ENCODE assay signal across 1 cellular context in the genomic region with DNA sequence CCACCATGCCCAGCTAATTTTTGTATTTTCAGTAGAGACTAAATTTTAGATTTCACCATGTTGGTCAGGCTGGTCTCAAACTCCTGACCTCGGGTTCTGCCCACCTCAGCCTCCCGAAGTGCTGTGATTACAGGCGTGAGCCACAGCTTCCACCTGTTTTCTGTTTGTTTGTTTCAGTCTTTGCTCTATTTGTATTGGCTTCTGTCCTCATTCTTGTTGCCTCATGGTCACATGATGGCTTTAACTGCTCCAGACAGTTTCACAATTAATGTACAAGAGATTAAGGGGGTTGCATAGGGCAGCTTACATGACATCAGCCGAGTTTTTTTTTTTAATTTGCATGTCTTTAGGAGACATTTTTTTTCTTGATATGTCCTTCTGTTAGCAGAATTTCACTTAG.
TF ChIP-seq lines count a peak whose summit lies in the region.

No MANE protein-coding gene starts in this region.

TF ChIP-seq in HEK293, 187 proteins besides CTCF, POLR2A, EP300 and RAD21 (continued from another document):
- no peak for TF ChIP-seq ZNF214 (tag by site-specific recombination; IDR thresholded peaks at IDR 0.05; ENCODE audit: borderline replicate concordance)
- peak; percentile 61 for TF ChIP-seq SETDB1 (IDR thresholded peaks at IDR 0.05; ENCODE audit: insufficient read length, low read length)
- TF ChIP-seq, protein P1, sequence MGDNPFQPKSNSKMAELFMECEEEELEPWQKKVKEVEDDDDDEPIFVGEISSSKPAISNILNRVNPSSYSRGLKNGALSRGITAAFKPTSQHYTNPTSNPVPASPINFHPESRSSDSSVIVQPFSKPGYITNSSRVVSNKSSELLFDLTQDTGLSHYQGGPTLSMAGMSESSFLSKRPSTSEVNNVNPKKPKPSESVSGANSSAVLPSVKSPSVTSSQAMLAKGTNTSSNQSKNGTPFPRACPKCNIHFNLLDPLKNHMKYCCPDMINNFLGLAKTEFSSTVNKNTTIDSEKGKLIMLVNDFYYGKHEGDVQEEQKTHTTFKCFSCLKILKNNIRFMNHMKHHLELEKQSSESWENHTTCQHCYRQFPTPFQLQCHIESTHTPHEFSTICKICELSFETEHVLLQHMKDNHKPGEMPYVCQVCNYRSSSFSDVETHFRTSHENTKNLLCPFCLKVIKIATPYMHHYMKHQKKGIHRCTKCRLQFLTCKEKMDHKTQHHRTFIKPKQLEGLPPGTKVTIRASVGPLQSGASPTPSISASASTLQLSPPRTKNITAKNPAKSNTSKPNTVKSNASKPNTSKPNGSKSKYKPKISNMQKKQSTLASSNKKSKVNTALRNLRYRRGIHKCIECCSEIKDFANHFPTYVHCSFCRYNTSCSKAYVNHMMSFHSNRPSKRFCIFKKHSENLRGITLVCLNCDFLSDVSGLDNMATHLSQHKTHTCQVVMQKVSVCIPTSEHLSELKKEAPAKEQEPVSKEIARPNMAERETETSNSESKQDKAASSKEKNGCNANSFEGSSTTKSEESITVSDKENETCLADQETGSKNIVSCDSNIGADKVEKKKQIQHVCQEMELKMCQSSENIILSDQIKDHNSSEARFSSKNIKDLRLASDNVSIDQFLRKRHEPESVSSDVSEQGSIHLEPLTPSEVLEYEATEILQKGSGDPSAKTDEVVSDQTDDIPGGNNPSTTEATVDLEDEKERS (tag by site-specific recombination; IDR thresholded peaks at IDR 0.05) = no peak
- no peak for TF ChIP-seq ZNF248 (tag by site-specific recombination; IDR thresholded peaks at IDR 0.05)
- TF ChIP-seq ZNF747 (tag by site-specific recombination; IDR thresholded peaks at IDR 0.05) = no peak
- TF ChIP-seq, protein P2, sequence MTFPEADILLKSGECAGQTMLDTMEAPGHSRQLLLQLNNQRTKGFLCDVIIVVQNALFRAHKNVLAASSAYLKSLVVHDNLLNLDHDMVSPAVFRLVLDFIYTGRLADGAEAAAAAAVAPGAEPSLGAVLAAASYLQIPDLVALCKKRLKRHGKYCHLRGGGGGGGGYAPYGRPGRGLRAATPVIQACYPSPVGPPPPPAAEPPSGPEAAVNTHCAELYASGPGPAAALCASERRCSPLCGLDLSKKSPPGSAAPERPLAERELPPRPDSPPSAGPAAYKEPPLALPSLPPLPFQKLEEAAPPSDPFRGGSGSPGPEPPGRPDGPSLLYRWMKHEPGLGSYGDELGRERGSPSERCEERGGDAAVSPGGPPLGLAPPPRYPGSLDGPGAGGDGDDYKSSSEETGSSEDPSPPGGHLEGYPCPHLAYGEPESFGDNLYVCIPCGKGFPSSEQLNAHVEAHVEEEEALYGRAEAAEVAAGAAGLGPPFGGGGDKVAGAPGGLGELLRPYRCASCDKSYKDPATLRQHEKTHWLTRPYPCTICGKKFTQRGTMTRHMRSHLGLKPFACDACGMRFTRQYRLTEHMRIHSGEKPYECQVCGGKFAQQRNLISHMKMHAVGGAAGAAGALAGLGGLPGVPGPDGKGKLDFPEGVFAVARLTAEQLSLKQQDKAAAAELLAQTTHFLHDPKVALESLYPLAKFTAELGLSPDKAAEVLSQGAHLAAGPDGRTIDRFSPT (tag by site-specific recombination; IDR thresholded peaks at IDR 0.05) = peak; percentile 49; the same call in 1 of the 2 replicates
- TF ChIP-seq ZEB2 (tag by site-specific recombination; IDR thresholded peaks at IDR 0.05) = peak; percentile 30; the same call in 1 of the 2 replicates
- no peak for TF ChIP-seq ZNF391 (tag by site-specific recombination; IDR thresholded peaks at IDR 0.05; ENCODE audit: borderline replicate concordance, low read depth)
- TF ChIP-seq KLF8 (tag by site-specific recombination; IDR thresholded peaks at IDR 0.05) = 0 out of 2 replicates have a peak, but pooled peaks have one; percentile 37
- TF ChIP-seq ZNF664 (tag by site-specific recombination; IDR thresholded peaks at IDR 0.05) = no peak
- TF ChIP-seq ZNF792 (tag by site-specific recombination; IDR thresholded peaks at IDR 0.05) = no peak
- TF ChIP-seq ZNF600 (tag by site-specific recombination; IDR thresholded peaks at IDR 0.05) = no peak
TF ChIP-seq in HEK293: peak in this region for 8.
